8 cellular contexts compared by ENCODE assay signal in the genomic region with DNA sequence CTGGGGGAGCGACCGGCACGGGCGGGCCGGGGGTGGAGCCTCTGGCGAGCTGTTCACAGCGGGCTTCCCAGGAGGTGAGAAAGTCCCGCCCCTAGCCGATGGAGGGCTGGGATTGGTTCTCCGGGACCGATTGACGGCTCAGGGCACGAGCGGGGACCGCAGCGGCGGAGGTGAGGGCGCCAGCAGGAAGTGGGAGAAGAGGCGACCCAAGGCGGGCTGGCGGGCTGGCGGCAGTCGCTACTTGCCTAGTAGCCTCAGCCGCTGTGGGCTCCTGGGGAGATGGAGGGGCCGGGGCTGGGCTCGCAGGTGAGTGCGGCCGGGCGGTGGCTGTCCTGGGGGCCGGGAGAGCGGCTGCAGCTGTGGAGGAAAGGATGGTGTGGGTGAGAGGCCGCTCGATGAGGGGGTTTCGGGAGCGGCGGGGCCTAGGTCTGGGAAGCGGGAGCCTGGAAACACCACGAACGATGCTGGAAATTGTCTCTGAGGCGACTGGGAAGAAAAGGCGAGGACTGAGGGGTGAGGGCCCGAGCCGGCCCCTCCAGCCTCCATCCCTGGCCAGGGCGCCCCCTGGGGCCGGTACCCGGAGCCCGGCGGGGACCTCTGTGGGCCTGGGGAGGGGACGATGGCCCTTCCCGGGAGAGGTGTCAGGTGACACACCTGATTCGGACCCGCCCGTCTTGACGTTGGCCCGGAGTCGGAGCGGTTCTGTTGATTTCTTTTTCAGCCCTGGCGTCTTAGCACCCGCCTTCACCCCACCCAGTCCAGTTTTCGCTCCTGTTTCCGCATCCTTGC. TPM values are rescaled to one million over a fixed set of nuclear protein-coding genes. Genes with fewer than 3 reads are reported as not detected.
DNase-seq lines count a peak whose midpoint lies in the region; ATAC-seq and TF ChIP-seq lines count a peak whose summit lies in the region.

A gene with protein sequence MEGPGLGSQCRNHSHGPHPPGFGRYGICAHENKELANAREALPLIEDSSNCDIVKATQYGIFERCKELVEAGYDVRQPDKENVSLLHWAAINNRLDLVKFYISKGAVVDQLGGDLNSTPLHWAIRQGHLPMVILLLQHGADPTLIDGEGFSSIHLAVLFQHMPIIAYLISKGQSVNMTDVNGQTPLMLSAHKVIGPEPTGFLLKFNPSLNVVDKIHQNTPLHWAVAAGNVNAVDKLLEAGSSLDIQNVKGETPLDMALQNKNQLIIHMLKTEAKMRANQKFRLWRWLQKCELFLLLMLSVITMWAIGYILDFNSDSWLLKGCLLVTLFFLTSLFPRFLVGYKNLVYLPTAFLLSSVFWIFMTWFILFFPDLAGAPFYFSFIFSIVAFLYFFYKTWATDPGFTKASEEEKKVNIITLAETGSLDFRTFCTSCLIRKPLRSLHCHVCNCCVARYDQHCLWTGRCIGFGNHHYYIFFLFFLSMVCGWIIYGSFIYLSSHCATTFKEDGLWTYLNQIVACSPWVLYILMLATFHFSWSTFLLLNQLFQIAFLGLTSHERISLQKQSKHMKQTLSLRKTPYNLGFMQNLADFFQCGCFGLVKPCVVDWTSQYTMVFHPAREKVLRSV (plus strand): TSS at position 198 of the 789 bp plus-strand sequence. CDS start 82 bp downstream, at position 280.

- peaks cover 29% of the 10 kb centered on the region for H3K4me1 ChIP-seq in OCI-LY1 (ENCODE audit: insufficient read depth, low read length, severe bottlenecking)
- H3K4me1 ChIP-seq in mucosa of descending colon (ENCODE audit: low read depth): peaks cover 3% of the 10 kb centered on the region

- H3K9me3 ChIP-seq in OCI-LY1 (ENCODE audit: low read length) (no peaks in the 10 kb centered on the region), mucosa of descending colon (no peaks in the 10 kb centered on the region)

- intact Hi-C loops in mucosa of descending colon (cut with DNase I, micrococcal nuclease): no loop called here

- no peaks in the 10 kb centered on the region for H3K27me3 ChIP-seq in OCI-LY1 (ENCODE audit: insufficient read depth, low read length)

- no peaks in the 10 kb centered on the region for H4K20me1 ChIP-seq in OCI-LY1 (ENCODE audit: insufficient read depth, low read length)

- H2AFZ ChIP-seq in OCI-LY1 (ENCODE audit: low read length): peak within 1 kb of the TSS; percentile 59; the same call in 1 of the 2 replicates

- peak; percentile 62; the same call in 1 of the 2 replicates for TF ChIP-seq CTCF in OCI-LY1 (IDR thresholded peaks at IDR 0.05; ENCODE audit: low read length)
- TF ChIP-seq CTCF in epithelial cell of esophagus (IDR thresholded peaks at IDR 0.05; ENCODE audit: insufficient read depth, low read depth, low read length, missing control alignments): peak; percentile 25
- peak; percentile 26 for TF ChIP-seq CTCF in mucosa of descending colon (IDR thresholded peaks at IDR 0.05)

- peaks cover 24% of the 10 kb centered on the region; the same call in 1 of the 2 replicates for H3K36me3 ChIP-seq in OCI-LY1 (ENCODE audit: insufficient read depth, low read length)
- H3K36me3 ChIP-seq in mucosa of descending colon (ENCODE audit: low read depth): no peaks in the 10 kb centered on the region

- H3F3A ChIP-seq in OCI-LY1 (ENCODE audit: insufficient read depth, low read length): no peaks in the 10 kb centered on the region

- DNase-seq in DMS153 treated with DMSO at 0.1 percent for 48 hours (lab: John Stamatoyannopoulos, UW; ENCODE audit: unreplicated experiment) (peak; percentile 91), HuH-7.5 (ENCODE audit: low spot score) (peak; percentile 91), epithelial cell of esophagus (ENCODE audit: low read depth) (peak; percentile 94), mucosa of descending colon (peak; percentile 98)
- DNase-seq in activated CD8-positive, alpha-beta memory T cell treated with anti-CD3 and anti-CD28 coated beads, Interleukin-2, amount 50 U/mL, for 4 hours: peak; percentile 95
- peak; percentile 87 to 91 for DNase-seq in stimulated activated CD8-positive, alpha-beta memory T cell treated with anti-CD3 and anti-CD28 coated beads, Interleukin-4, amount 100 ng/mL, for 1 hour (ENCODE audit: low read depth in 2 of 2, low spot score in 1 of 2)

- no peaks in the 10 kb centered on the region for H3K9me2 ChIP-seq in OCI-LY1 (ENCODE audit: low read depth, low read length)

- H3K4me2 ChIP-seq in OCI-LY1 (ENCODE audit: low read length): peak within 1 kb of the TSS; percentile 87

- peaks cover 26% of the 10 kb centered on the region for H3K79me2 ChIP-seq in OCI-LY1 (ENCODE audit: insufficient read depth, low read length)

- no peak within 1 kb of the TSS for H3K27ac ChIP-seq in OCI-LY1 (ENCODE audit: low read depth, low read length, poor library complexity, severe bottlenecking)

- ATAC-seq in GM21528 (IDR thresholded peaks at IDR 0.05; ENCODE audit: low FRiP score, unreplicated experiment) (peak; percentile 100), mucosa of descending colon (peak; percentile 98)

- H3K9ac ChIP-seq in OCI-LY1 (ENCODE audit: low read length): peak within 1 kb of the TSS; percentile 87

- peak within 1 kb of the TSS; percentile 82 for H3K4me3 ChIP-seq in OCI-LY1 (ENCODE audit: low read depth, low read length, poor library complexity, severe bottlenecking)
- H3K4me3 ChIP-seq in epithelial cell of esophagus (ENCODE audit: low read length): peak within 1 kb of the TSS; percentile 75
- H3K4me3 ChIP-seq in mucosa of descending colon: peak within 1 kb of the TSS; percentile 64

RNA-seq across cellular contexts. Expression of the gene that starts here (rescaled TPM):
- total RNA-seq in mucosa of descending colon: 10 to 100 TPM; 19.7 to 33.4 (median 27.2) TPM
